In the genomic region with DNA sequence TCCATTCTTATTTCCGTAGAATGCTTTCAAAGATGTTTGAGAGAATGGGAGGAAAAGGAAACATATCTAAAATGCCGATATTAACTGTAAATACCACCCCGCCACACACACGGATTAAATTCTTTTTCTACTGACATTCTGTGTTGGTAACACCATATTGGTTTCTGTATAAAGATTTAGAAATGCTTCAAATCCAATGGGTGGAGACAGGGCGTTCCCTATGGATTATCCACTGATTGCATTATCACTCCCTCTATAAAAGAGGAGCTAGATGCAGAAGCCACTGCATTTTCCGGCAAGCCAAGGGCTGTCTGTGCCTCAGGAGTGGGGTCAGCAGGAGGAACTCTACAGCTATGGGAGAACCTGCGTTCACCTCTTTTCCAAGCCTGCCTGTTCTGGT, we compare ENCODE assay signal across 6 cellular contexts. TPM values are rescaled to one million over a fixed set of nuclear protein-coding genes. Genes with fewer than 3 reads are reported as not detected.
"Had no signal": no experiment of that assay in that cellular context is flagged by ENCODE, and none has a peak within 500 bp of the region (broad histone marks: within the 10 kb centered on the region; RNA-seq: fewer than 3 reads in every experiment).

MBD3L2 (plus strand) TSS at position 301 of the 400 bp plus-strand sequence; CDS start at position 354, 53 bp downstream.

RNA-seq across cellular contexts. Expression of gene MBD3L2, which starts in this region (rescaled TPM):
- total RNA-seq: GM23248, GM23338, H4, H7, H9, HFFc6 had no signal
- polyA plus RNA-seq: GM23248, GM23338 had no signal
